Comparison of ENCODE assay signal across 33 cellular contexts in the genomic region with DNA sequence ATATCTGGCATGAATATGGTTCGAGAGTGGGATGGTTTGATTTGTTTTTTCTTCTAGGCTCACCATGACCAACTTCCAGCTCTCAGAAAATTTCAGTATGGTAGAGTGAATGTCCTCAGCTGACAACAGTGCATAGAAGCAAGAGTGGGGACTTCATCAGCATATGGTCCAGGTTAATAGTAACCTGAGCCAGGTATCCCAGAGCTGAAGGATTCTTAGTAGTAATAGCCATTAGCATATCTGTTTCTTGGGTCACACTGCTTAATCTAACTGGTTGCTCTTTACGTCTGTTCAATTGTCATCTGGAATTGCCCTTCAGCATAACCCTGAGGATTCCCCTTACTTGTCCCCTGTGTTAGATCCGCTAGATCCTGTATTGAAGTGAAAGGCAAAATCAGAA.
"Had no signal": no experiment of that assay in that cellular context is flagged by ENCODE, and none has a peak within 500 bp of the region (broad histone marks: within the 10 kb centered on the region; RNA-seq: fewer than 3 reads in every experiment).

No MANE protein-coding gene starts in this region.

- H3K27me3 ChIP-seq: body of pancreas, brain microvascular endothelial cell, breast epithelium had no signal

- H3K4me1 ChIP-seq: body of pancreas, breast epithelium had no signal

- ATAC-seq: activated CD8-positive, alpha-beta T cell treated with anti-CD3 and anti-CD28 coated beads for 36 hours; activated naive CD8-positive, alpha-beta T cell treated with anti-CD3 and anti-CD28 coated beads, Interleukin-2, amount 50 U/mL, for 24 hours; activated T-cell treated with anti-CD3 and anti-CD28 coated beads, Interleukin-2, amount 50 U/mL, for 4 hours; activated T-cell treated with anti-CD3 and anti-CD28 coated beads, Interleukin-2, amount 50 U/mL, for 72 hours; activated T-helper 17 cell treated with anti-CD3 and anti-CD28 coated beads, Interleukin-2, amount 50 U/mL, for 72 hours; body of pancreas had no signal

- H3K27me3 Mint-ChIP-seq: activated naive CD4-positive, alpha-beta T cell treated with anti-CD3 and anti-CD28 coated beads, Interleukin-2, amount 10 ng/mL, durations not matched to agents 7 days and 5 days had no signal

- H3K36me3 Mint-ChIP-seq: activated CD4-positive, alpha-beta memory T cell treated with anti-CD3 and anti-CD28 coated beads for 36 hours; activated naive CD4-positive, alpha-beta T cell treated with anti-CD3 and anti-CD28 coated beads, Interleukin-2, amount 10 ng/mL, durations not matched to agents 7 days and 5 days; activated naive CD4-positive, alpha-beta T cell treated with anti-CD3 and anti-CD28 coated beads, Interleukin-2, amount 50 U/mL, for 24 hours; activated naive CD8-positive, alpha-beta T cell; activated naive CD8-positive, alpha-beta T cell treated with anti-CD3 and anti-CD28 coated beads, Interleukin-2, amount 10 ng/mL, durations not matched to agents 7 days and 5 days had no signal

- H3K9me3 ChIP-seq: body of pancreas, breast epithelium had no signal

- DNase-seq: activated CD4-positive, alpha-beta memory T cell treated with anti-CD3 and anti-CD28 coated beads for 36 hours; activated CD4-positive, alpha-beta T cell treated with anti-CD3 and anti-CD28 coated beads for 4 hours; activated CD4-positive, alpha-beta T cell treated with anti-CD3 and anti-CD28 coated beads, Interleukin-2, amount 10 ng/mL, durations not matched to agents 24 days and 14 days; activated CD4-positive, alpha-beta T cell treated with anti-CD3 and anti-CD28 coated beads, Interleukin-2, amount 50 U/mL, for 1 hour; activated CD4-positive, alpha-beta T cell treated with anti-CD3 and anti-CD28 coated beads, Interleukin-2, amount 50 U/mL, for 4 hours; activated CD4-positive, CD25-positive, alpha-beta regulatory T cell; activated CD4-positive, CD25-positive, alpha-beta regulatory T cell treated with anti-CD3 and anti-CD28 coated beads, Interleukin-2, amount 50 U/mL, for 72 hours; activated CD8-positive, alpha-beta memory T cell treated with anti-CD3 and anti-CD28 coated beads, Interleukin-2, amount 50 U/mL, for 4 hours; activated CD8-positive, alpha-beta T cell treated with anti-CD3 and anti-CD28 coated beads for 36 hours; activated gamma-delta T cell; activated naive CD4-positive, alpha-beta T cell treated with anti-CD3 and anti-CD28 coated beads, Interleukin-2, amount 10 ng/mL, durations not matched to agents 7 days and 5 days; activated naive CD4-positive, alpha-beta T cell treated with Interleukin-2 at 50 U/mL for 16 hours; activated naive CD8-positive, alpha-beta T cell treated with anti-CD3 and anti-CD28 coated beads, Interleukin-2, amount 10 ng/mL, durations not matched to agents 7 days and 5 days; activated naive CD8-positive, alpha-beta T cell treated with anti-CD3 and anti-CD28 coated beads, Interleukin-2, amount 50 U/mL, for 24 hours; activated T-cell treated with anti-CD3 and anti-CD28 coated beads for 4 hours; activated T-cell treated with anti-CD3 and anti-CD28 coated beads, Interleukin-2, amount 50 U/mL, for 1 hour; activated T-cell treated with anti-CD3 and anti-CD28 coated beads, Interleukin-2, amount 50 U/mL, for 4 hours; activated T-cell treated with anti-CD3 and anti-CD28 coated beads, Interleukin-2, amount 50 U/mL, for 72 hours; amygdala; aorta; body of pancreas; brain microvascular endothelial cell; central memory CD4-positive, alpha-beta T cell; T-helper 1 cell; T-helper 2 cell; T-helper 9 cell had no signal

- H3K4me3 ChIP-seq: body of pancreas, breast epithelium had no signal

- H3K27ac Mint-ChIP-seq: activated CD4-positive, alpha-beta memory T cell treated with anti-CD3 and anti-CD28 coated beads for 36 hours; activated CD4-positive, alpha-beta T cell treated with anti-CD3 and anti-CD28 coated beads, Interleukin-2, amount 10 ng/mL, durations not matched to agents 24 days and 14 days; activated CD8-positive, alpha-beta T cell treated with anti-CD3 and anti-CD28 coated beads for 36 hours; activated naive CD4-positive, alpha-beta T cell treated with anti-CD3 and anti-CD28 coated beads, Interleukin-2, amount 10 ng/mL, durations not matched to agents 7 days and 5 days; activated naive CD4-positive, alpha-beta T cell treated with anti-CD3 and anti-CD28 coated beads, Interleukin-2, amount 50 U/mL, for 24 hours; activated naive CD8-positive, alpha-beta T cell; activated naive CD8-positive, alpha-beta T cell treated with anti-CD3 and anti-CD28 coated beads, Interleukin-2, amount 10 ng/mL, durations not matched to agents 7 days and 5 days; activated naive CD8-positive, alpha-beta T cell treated with anti-CD3 and anti-CD28 coated beads, Interleukin-2, amount 50 U/mL, for 24 hours; activated T-cell treated with anti-CD3 and anti-CD28 coated beads, Interleukin-2, amount 50 U/mL, for 72 hours; activated T-helper 1 cell treated with anti-CD3 and anti-CD28 coated beads, Interleukin-12 subunit alpha, Interleukin-12 subunit beta, Interleukin-2, Interleukin-4 antibody, amounts not matched to agents 30 ng/mL and 10 ng/mL and 1 ng/mL, durations not matched to agents 14 hours and 24 hours and 36 hours; activated T-helper 17 cell treated with anti-CD3 and anti-CD28 coated beads, Interleukin-2, amount 50 U/mL, for 72 hours; T-helper 1 cell treated with Interleukin-12 subunit alpha and Interleukin-12 subunit beta and Interleukin-4 antibody, amounts not matched to agents 30 μg/mL and 1 μg/mL, for 36 hours; T-helper 2 cell treated with Interferon-gamma antibody and Interleukin-4, amounts not matched to agents 5 μg/mL and 100 μg/mL, for 36 hours had no signal

- H3K27ac ChIP-seq: body of pancreas, brain microvascular endothelial cell, breast epithelium had no signal

- H3K9me3 Mint-ChIP-seq: activated CD4-positive, alpha-beta memory T cell treated with anti-CD3 and anti-CD28 coated beads for 36 hours; activated CD4-positive, alpha-beta T cell treated with anti-CD3 and anti-CD28 coated beads, Interleukin-2, amount 10 ng/mL, durations not matched to agents 24 days and 14 days; activated CD8-positive, alpha-beta T cell treated with anti-CD3 and anti-CD28 coated beads for 36 hours; activated naive CD4-positive, alpha-beta T cell treated with anti-CD3 and anti-CD28 coated beads, Interleukin-2, amount 10 ng/mL, durations not matched to agents 7 days and 5 days; activated naive CD4-positive, alpha-beta T cell treated with anti-CD3 and anti-CD28 coated beads, Interleukin-2, amount 50 U/mL, for 24 hours; activated naive CD8-positive, alpha-beta T cell treated with anti-CD3 and anti-CD28 coated beads, Interleukin-2, amount 10 ng/mL, durations not matched to agents 7 days and 5 days; activated naive CD8-positive, alpha-beta T cell treated with anti-CD3 and anti-CD28 coated beads, Interleukin-2, amount 50 U/mL, for 24 hours; activated T-cell treated with anti-CD3 and anti-CD28 coated beads, Interleukin-2, amount 50 U/mL, for 4 hours; activated T-cell treated with anti-CD3 and anti-CD28 coated beads, Interleukin-2, amount 50 U/mL, for 72 hours; activated T-helper 1 cell treated with anti-CD3 and anti-CD28 coated beads, Interleukin-12 subunit alpha, Interleukin-12 subunit beta, Interleukin-2, Interleukin-4 antibody, amounts not matched to agents 30 ng/mL and 10 ng/mL and 1 ng/mL, durations not matched to agents 14 hours and 24 hours and 36 hours; activated T-helper 17 cell treated with anti-CD3 and anti-CD28 coated beads, Interleukin-2, amount 50 U/mL, for 72 hours; T-helper 1 cell treated with Interleukin-12 subunit alpha and Interleukin-12 subunit beta and Interleukin-4 antibody, amounts not matched to agents 30 μg/mL and 1 μg/mL, for 36 hours; T-helper 2 cell treated with Interferon-gamma antibody and Interleukin-4, amounts not matched to agents 5 μg/mL and 100 μg/mL, for 36 hours had no signal

- H3K4me3 Mint-ChIP-seq: activated CD4-positive, alpha-beta memory T cell treated with anti-CD3 and anti-CD28 coated beads for 36 hours; activated CD4-positive, alpha-beta T cell treated with anti-CD3 and anti-CD28 coated beads, Interleukin-2, amount 10 ng/mL, durations not matched to agents 24 days and 14 days; activated CD8-positive, alpha-beta T cell treated with anti-CD3 and anti-CD28 coated beads for 36 hours; activated naive CD4-positive, alpha-beta T cell treated with anti-CD3 and anti-CD28 coated beads, Interleukin-2, amount 10 ng/mL, durations not matched to agents 7 days and 5 days; activated naive CD4-positive, alpha-beta T cell treated with anti-CD3 and anti-CD28 coated beads, Interleukin-2, amount 50 U/mL, for 24 hours; activated naive CD8-positive, alpha-beta T cell; activated naive CD8-positive, alpha-beta T cell treated with anti-CD3 and anti-CD28 coated beads, Interleukin-2, amount 10 ng/mL, durations not matched to agents 7 days and 5 days; activated naive CD8-positive, alpha-beta T cell treated with anti-CD3 and anti-CD28 coated beads, Interleukin-2, amount 50 U/mL, for 24 hours; activated T-cell treated with anti-CD3 and anti-CD28 coated beads, Interleukin-2, amount 50 U/mL, for 4 hours; activated T-cell treated with anti-CD3 and anti-CD28 coated beads, Interleukin-2, amount 50 U/mL, for 72 hours; activated T-helper 1 cell treated with anti-CD3 and anti-CD28 coated beads, Interleukin-12 subunit alpha, Interleukin-12 subunit beta, Interleukin-2, Interleukin-4 antibody, amounts not matched to agents 30 ng/mL and 10 ng/mL and 1 ng/mL, durations not matched to agents 14 hours and 24 hours and 36 hours; activated T-helper 17 cell treated with anti-CD3 and anti-CD28 coated beads, Interleukin-2, amount 50 U/mL, for 72 hours; T-helper 1 cell treated with Interleukin-12 subunit alpha and Interleukin-12 subunit beta and Interleukin-4 antibody, amounts not matched to agents 30 μg/mL and 1 μg/mL, for 36 hours; T-helper 2 cell treated with Interferon-gamma antibody and Interleukin-4, amounts not matched to agents 5 μg/mL and 100 μg/mL, for 36 hours had no signal

- H3K4me1 Mint-ChIP-seq: activated naive CD4-positive, alpha-beta T cell treated with anti-CD3 and anti-CD28 coated beads, Interleukin-2, amount 10 ng/mL, durations not matched to agents 7 days and 5 days; activated naive CD4-positive, alpha-beta T cell treated with anti-CD3 and anti-CD28 coated beads, Interleukin-2, amount 50 U/mL, for 24 hours; activated naive CD8-positive, alpha-beta T cell treated with anti-CD3 and anti-CD28 coated beads, Interleukin-2, amount 10 ng/mL, durations not matched to agents 7 days and 5 days; activated naive CD8-positive, alpha-beta T cell treated with anti-CD3 and anti-CD28 coated beads, Interleukin-2, amount 50 U/mL, for 24 hours; activated T-helper 17 cell treated with anti-CD3 and anti-CD28 coated beads, Interleukin-2, amount 50 U/mL, for 72 hours had no signal

- H3K36me3 ChIP-seq: brain microvascular endothelial cell, breast epithelium had no signal
